In genomic region chr4:185592845-185593488, GRCh38 we compare ENCODE assay signal across 15 cellular contexts. TPM values are rescaled to one million over a fixed set of nuclear protein-coding genes. Genes with fewer than 3 reads are reported as not detected.
DNase-seq lines count a peak whose midpoint lies in the region; ATAC-seq and TF ChIP-seq lines count a peak whose summit lies in the region.
"Had no signal": no experiment of that assay in that cellular context is flagged by ENCODE, and none has a peak within 500 bp of the region (broad histone marks: within the 10 kb centered on the region; RNA-seq: fewer than 3 reads in every experiment).

No MANE protein-coding gene starts in this region.

- H3K4me3 Mint-ChIP-seq in H9 = no peak overlapping the region
- H3K4me3 Mint-ChIP-seq in activated naive CD4-positive, alpha-beta T cell treated with anti-CD3 and anti-CD28 coated beads, Interleukin-2, amount 10 ng/mL, durations not matched to agents 7 days and 5 days = no peak overlapping the region
- H3K4me3 Mint-ChIP-seq: activated naive CD8-positive, alpha-beta T cell treated with anti-CD3 and anti-CD28 coated beads for 36 hours had no signal

- no CpG with 5 or more reads among the region's 9 CpGs for WGBS in H9 (ENCODE audit: extremely low coverage, insufficient read length, low lambda C conversion rate)
- 57 to 61% (median 58%) methylated on average over 9 of the region's 9 CpGs for whole genome bisulfite sequencing in heart left ventricle, 4 donors
- WGBS in smooth muscle cell (ENCODE audit: low lambda C conversion rate) = 74% methylated on average over 9 of the region's 9 CpGs

- no peak overlapping the region for H4K91ac ChIP-seq in H9 (ENCODE audit: insufficient read length, low read depth, low read length)

- peak overlapping the region; percentile 47 to 72 (median 62); a peak in 5 of 7 replicates for H3K27ac Mint-ChIP-seq in H9
- H3K27ac Mint-ChIP-seq in activated naive CD4-positive, alpha-beta T cell treated with anti-CD3 and anti-CD28 coated beads, Interleukin-2, amount 10 ng/mL, durations not matched to agents 7 days and 5 days = no peak overlapping the region
- H3K27ac Mint-ChIP-seq: activated naive CD8-positive, alpha-beta T cell treated with anti-CD3 and anti-CD28 coated beads for 36 hours had no signal

- H3K9me3 ChIP-seq in H9 (ENCODE audit: control insufficient read depth, low read depth, low read length) (no peaks in the 10 kb centered on the region), ascending aorta (no peaks in the 10 kb centered on the region), heart left ventricle (no peaks in the 10 kb centered on the region), smooth muscle cell (replicated peaks; ENCODE audit: low read depth) (no peaks in the 10 kb centered on the region)
- H3K9me3 ChIP-seq: tibial nerve had no signal

- no peak overlapping the region for H2BK5ac ChIP-seq in H9 (ENCODE audit: insufficient read length, low read length)

- no peak overlapping the region for H4K8ac ChIP-seq in H9 (replicated peaks; ENCODE audit: insufficient read length, low read depth, low read length)

- H3K4me1 Mint-ChIP-seq in H9 = peaks cover 42 to 45% of the 10 kb centered on the region in 2 experiments
- H3K4me1 Mint-ChIP-seq in activated naive CD4-positive, alpha-beta T cell treated with anti-CD3 and anti-CD28 coated beads, Interleukin-2, amount 10 ng/mL, durations not matched to agents 7 days and 5 days = peaks cover under 1% of the 10 kb centered on the region

- H3K18ac ChIP-seq in H9 (ENCODE audit: insufficient read length, low read depth, low read length) = no peak overlapping the region

- no peak for DNase-seq in H9
- DNase-seq in ascending aorta (ENCODE audit: low spot score in 2 of 2) = no peak
- DNase-seq in heart left ventricle = no peak
- DNase-seq in smooth muscle cell (lab: John Stamatoyannopoulos, UW; ENCODE audit: unreplicated experiment) = no peak
- DNase-seq in KBM-7 = no peak
- no peak for DNase-seq in activated naive CD4-positive, alpha-beta T cell treated with anti-CD3 and anti-CD28 coated beads, Interleukin-2, amount 10 ng/mL, durations not matched to agents 7 days and 5 days
- no peak for DNase-seq in NCI-H1048 (lab: John Stamatoyannopoulos, UW)
- DNase-seq in kidney tubule cell (ENCODE audit: low spot score) = no peak
- DNase-seq: activated naive CD8-positive, alpha-beta T cell treated with anti-CD3 and anti-CD28 coated beads for 36 hours; DMS53; NCI-H446 treated with DMSO at 0.1 percent for 48 hours; PC-3; posterior cingulate gyrus had no signal

- H2BK12ac ChIP-seq in H9 (ENCODE audit: insufficient read length, low read depth, low read length) = no peak overlapping the region

- H3K9ac ChIP-seq in H9 (ENCODE audit: extremely low read depth, insufficient read length, low read length) = no peak overlapping the region
- peak overlapping the region; percentile 43 for H3K9ac ChIP-seq in smooth muscle cell (ENCODE audit: low read depth)

- H3K27me3 ChIP-seq in H9 (ENCODE audit: insufficient read depth, low read length) = no peaks in the 10 kb centered on the region
- no peaks in the 10 kb centered on the region for H3K27me3 ChIP-seq in ascending aorta
- peaks cover 0 to 3% (median 0%) of the 10 kb centered on the region in 9 donors for H3K27me3 ChIP-seq in heart left ventricle
- H3K27me3 ChIP-seq in smooth muscle cell (ENCODE audit: low read depth) = no peaks in the 10 kb centered on the region
- H3K27me3 ChIP-seq: tibial nerve had no signal

- no peak overlapping the region for H3K14ac ChIP-seq in H9 (ENCODE audit: insufficient read depth, low read length)

- H3K79me2 ChIP-seq in H9 (ENCODE audit: insufficient read depth, low read length) = no peaks in the 10 kb centered on the region
- no peaks in the 10 kb centered on the region for H3K79me2 ChIP-seq in smooth muscle cell (ENCODE audit: low read depth)

- no peak overlapping the region for H2BK15ac ChIP-seq in H9 (ENCODE audit: low read depth, low read length)

- no peak for TF ChIP-seq POLR2A in heart left ventricle (IDR thresholded peaks at IDR 0.05)

- H3K9me3 Mint-ChIP-seq in H9 = no peaks in the 10 kb centered on the region
- H3K9me3 Mint-ChIP-seq in activated naive CD4-positive, alpha-beta T cell treated with anti-CD3 and anti-CD28 coated beads, Interleukin-2, amount 10 ng/mL, durations not matched to agents 7 days and 5 days = no peaks in the 10 kb centered on the region
- H3K9me3 Mint-ChIP-seq: activated naive CD8-positive, alpha-beta T cell treated with anti-CD3 and anti-CD28 coated beads for 36 hours had no signal

- peaks cover 10% of the 10 kb centered on the region for H3F3A ChIP-seq in smooth muscle cell (ENCODE audit: low read depth)

- no peak overlapping the region for H2AK5ac ChIP-seq in H9 (ENCODE audit: insufficient read length, low read length)

- H4K20me1 ChIP-seq in H9 (ENCODE audit: control insufficient read depth, insufficient read depth, insufficient read length) (no peaks in the 10 kb centered on the region), smooth muscle cell (ENCODE audit: low read depth) (no peaks in the 10 kb centered on the region)

- H3K27me3 Mint-ChIP-seq in H9 (ENCODE audit: low read depth) = peaks cover 16% of the 10 kb centered on the region
- peaks cover 35% of the 10 kb centered on the region for H3K27me3 Mint-ChIP-seq in activated naive CD4-positive, alpha-beta T cell treated with anti-CD3 and anti-CD28 coated beads, Interleukin-2, amount 10 ng/mL, durations not matched to agents 7 days and 5 days

- no peak overlapping the region for H3T11ph ChIP-seq in H9 (ENCODE audit: low read length)

- H4K5ac ChIP-seq in H9 (ENCODE audit: insufficient read length, low read depth, low read length) = no peak overlapping the region

- intact Hi-C loops in ascending aorta (cut with DNase I) (loop anchor here (2.0 to 10.0 kb wide), 3 partner anchors 26 to 391 kb away; partner anchors contain the start of genes ANKRD37, CFAP97 and LRP2BP), heart left ventricle (cut with DNase I) (loop anchor here in 5 of 10 donors (2.0 to 10.0 kb wide), 7 partner anchors 56 to 388 kb away; partner anchors contain the start of genes PDLIM3 (in 3 of the 5), ANKRD37 (in 1 of the 5), CFAP97 (in 1 of the 5) and LRP2BP (in 1 of the 5))

- H2BK20ac ChIP-seq in H9 (ENCODE audit: low read depth, low read length, poor library complexity, severe bottlenecking) = no peak overlapping the region

- H2AFZ ChIP-seq in H9 (ENCODE audit: low read length) = no peak overlapping the region
- H2AFZ ChIP-seq in smooth muscle cell (ENCODE audit: low read depth) = peak overlapping the region; percentile 36

- no peak overlapping the region for H3K56ac ChIP-seq in H9 (ENCODE audit: insufficient read length, low read depth, low read length)

- H3K36me3 Mint-ChIP-seq in H9 (ENCODE audit: insufficient read depth in 1 of 3, low read depth in 3 of 3) = no peaks in the 10 kb centered on the region; a peak in 1 of 7 replicates
- H3K36me3 Mint-ChIP-seq in activated naive CD4-positive, alpha-beta T cell treated with anti-CD3 and anti-CD28 coated beads, Interleukin-2, amount 10 ng/mL, durations not matched to agents 7 days and 5 days = no peaks in the 10 kb centered on the region
- H3K36me3 Mint-ChIP-seq: activated naive CD8-positive, alpha-beta T cell treated with anti-CD3 and anti-CD28 coated beads for 36 hours had no signal

- no peaks in the 10 kb centered on the region for H3K23me2 ChIP-seq in H9 (ENCODE audit: insufficient read length, low read depth, low read length, poor library complexity, severe bottlenecking)

- no peak; the same call in 2 of the 3 replicates for TF ChIP-seq CTCF in H9 (conservative IDR thresholded peaks at IDR 0.05)
- TF ChIP-seq CTCF in ascending aorta (IDR thresholded peaks at IDR 0.05) = no peak
- TF ChIP-seq CTCF in heart left ventricle (IDR thresholded peaks at IDR 0.05) = peak in 2 of 12 donors; percentile 14 to 18
- TF ChIP-seq CTCF in smooth muscle cell (IDR thresholded peaks at IDR 0.05; ENCODE audit: borderline replicate concordance, insufficient read depth, poor library complexity, severe bottlenecking) = peak; percentile 9

- no peaks in the 10 kb centered on the region for H3K79me1 ChIP-seq in H9 (ENCODE audit: insufficient read depth, low read depth, low read length, poor library complexity, severe bottlenecking)

- CTCF ChIA-PET in activated naive CD4-positive, alpha-beta T cell treated with anti-CD3 and anti-CD28 coated beads, Interleukin-2, amount 10 ng/mL, durations not matched to agents 7 days and 5 days (lab: Charles Lee) = no interaction called here

- H3K4me3 ChIP-seq in ascending aorta (no peak overlapping the region), heart left ventricle (no peak overlapping the region), smooth muscle cell (no peak overlapping the region)
- H3K4me3 ChIP-seq: tibial nerve had no signal

- H3K4ac ChIP-seq in H9 (ENCODE audit: low read depth, low read length) = no peak overlapping the region

- H2BK120ac ChIP-seq in H9 (ENCODE audit: low read depth, low read length, poor library complexity, severe bottlenecking) = no peak overlapping the region

- in situ Hi-C loops in KBM-7 (cut with MboI; ENCODE audit: low pct_unique_long_range_greater_than_20kb, low sequenced_read_pairs) = no loop called here

- no peak overlapping the region for H3K27ac ChIP-seq in H9 (ENCODE audit: insufficient read length, low read depth, low read length)
- peak overlapping the region; percentile 56 to 62 for H3K27ac ChIP-seq in ascending aorta
- peak overlapping the region in 8 of 12 donors; percentile 2 to 88 (median 28) for H3K27ac ChIP-seq in heart left ventricle
- peak overlapping the region; percentile 37 for H3K27ac ChIP-seq in smooth muscle cell (ENCODE audit: low read depth)
- H3K27ac ChIP-seq: tibial nerve had no signal

- no peaks in the 10 kb centered on the region for H3K4me1 ChIP-seq in H9 (ENCODE audit: insufficient read depth, low read length)
- peaks cover 0 to 17% of the 10 kb centered on the region in 2 donors for H3K4me1 ChIP-seq in ascending aorta
- H3K4me1 ChIP-seq in heart left ventricle = peaks cover 0 to 33% (median 11%) of the 10 kb centered on the region in 12 donors
- peaks cover 6% of the 10 kb centered on the region for H3K4me1 ChIP-seq in smooth muscle cell (ENCODE audit: low read depth)

- H3K4me2 ChIP-seq in H9 (ENCODE audit: insufficient read depth, insufficient read length, low read length) = no peak overlapping the region
- H3K4me2 ChIP-seq in smooth muscle cell = no peak overlapping the region

- ATAC-seq in heart left ventricle = peak; percentile 4 to 45 (median 18)
- ATAC-seq: PC-3 had no signal

- H3K36me3 ChIP-seq in ascending aorta = no peaks in the 10 kb centered on the region
- peaks cover 0 to 35% (median 2%) of the 10 kb centered on the region in 9 donors for H3K36me3 ChIP-seq in heart left ventricle
- no peaks in the 10 kb centered on the region for H3K36me3 ChIP-seq in smooth muscle cell (ENCODE audit: low read depth)
- H3K36me3 ChIP-seq: tibial nerve had no signal

- no peak overlapping the region for H3K23ac ChIP-seq in H9 (ENCODE audit: insufficient read length, low read depth, low read length)

RNA-seq across cellular contexts. Expression of gene PDLIM3, which starts 57.7 kb away (rescaled TPM):
- total RNA-seq in H9 (2021) (12.0 and 13.1 TPM in 2 replicates), ascending aorta (445 TPM), heart left ventricle (1,000 to 10,000 TPM in 1 of 9 donors, 100 to 1,000 TPM in 8; 111 to 1,156 (median 246) TPM), smooth muscle cell (691 and 781 TPM in 2 replicates)
- polyA plus RNA-seq in heart left ventricle (100 to 1,000 TPM; 187 to 367 TPM), smooth muscle cell (309 and 356 TPM in 2 replicates)
- total RNA-seq: activated naive CD8-positive, alpha-beta T cell treated with anti-CD3 and anti-CD28 coated beads for 36 hours; T-helper 1 cell treated with Interleukin-12 subunit alpha and Interleukin-12 subunit beta and Interleukin-4 antibody, amounts not matched to agents 30 ng/mL and 1 ng/mL, for 36 hours had no signal
